8 cellular contexts compared by ENCODE assay signal in the genomic region with DNA sequence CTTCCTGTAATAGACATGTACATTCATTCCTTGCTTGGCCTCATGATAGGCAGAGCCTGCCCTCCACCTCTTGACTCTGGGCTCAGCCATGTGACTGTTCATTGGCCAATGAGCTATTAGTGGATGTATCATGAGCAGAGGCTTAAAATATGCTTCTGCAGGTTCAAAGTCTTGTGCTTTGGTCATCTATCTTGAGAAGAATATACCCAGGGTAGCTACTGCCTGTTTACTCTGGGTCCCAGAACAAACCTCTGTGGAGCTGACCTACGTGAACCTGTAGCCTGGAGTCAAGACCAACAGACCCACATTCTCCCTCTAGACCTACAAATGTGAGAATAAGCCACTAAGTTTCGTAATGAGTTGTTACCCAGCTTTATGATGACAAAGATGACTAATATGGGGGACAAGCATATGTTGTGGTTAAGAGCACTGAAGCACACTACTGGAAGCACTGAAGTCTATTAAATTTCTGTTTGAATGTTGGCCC.
A peak's percentile ranks its signal among the peaks of the same experiment; 100 is the strongest.
DNase-seq lines count a peak whose midpoint lies in the region; ATAC-seq and TF ChIP-seq lines count a peak whose summit lies in the region.

No MANE protein-coding gene starts in this region.

- H3K27me3 Mint-ChIP-seq in activated T-cell treated with anti-CD3 and anti-CD28 coated beads, Interleukin-2, amount 50 U/mL, for 4 hours (ENCODE audit: low read depth), result peaks cover 10% of the 10 kb centered on the region

- POLR2A ChIA-PET in GM10248 (lab: Yijun Ruan, JAX), result no interaction called here

- no peaks in the 10 kb centered on the region for H3K27me3 ChIP-seq in left ventricle myocardium inferior (ENCODE audit: low read depth)

- H3K36me3 Mint-ChIP-seq in activated T-cell treated with anti-CD3 and anti-CD28 coated beads, Interleukin-2, amount 50 U/mL, for 4 hours (ENCODE audit: insufficient read depth), result no peaks in the 10 kb centered on the region

- peak; percentile 56 for DNase-seq in GM10248 (ENCODE audit: extremely low spot score)
- DNase-seq in activated T-cell treated with anti-CD3 and anti-CD28 coated beads, Interleukin-2, amount 50 U/mL, for 4 hours, result no peak
- DNase-seq in NCI-H187 (lab: John Stamatoyannopoulos, UW), result no peak
- DNase-seq in occipital lobe (lab: John Stamatoyannopoulos, UW), result no peak
- no peak for DNase-seq in NCI-H524 treated with DMSO at 0.1 percent for 48 hours (lab: John Stamatoyannopoulos, UW)
- no peak for DNase-seq in left ventricle myocardium inferior

- ATAC-seq in GM19455 (IDR thresholded peaks at IDR 0.05; ENCODE audit: unreplicated experiment) (peak; percentile 100), HG03342 (IDR thresholded peaks at IDR 0.05; ENCODE audit: unreplicated experiment) (peak; percentile 98)
- ATAC-seq in activated T-cell treated with anti-CD3 and anti-CD28 coated beads, Interleukin-2, amount 50 U/mL, for 4 hours, result peak; percentile 88 to 89

- H3K4me1 ChIP-seq in left ventricle myocardium inferior, result peaks cover 50% of the 10 kb centered on the region

- H3K9me3 ChIP-seq in left ventricle myocardium inferior (replicated peaks), result no peaks in the 10 kb centered on the region

- no peak overlapping the region for H3K27ac ChIP-seq in left ventricle myocardium inferior (replicated peaks)

- no peak overlapping the region for H3K4me3 Mint-ChIP-seq in activated T-cell treated with anti-CD3 and anti-CD28 coated beads, Interleukin-2, amount 50 U/mL, for 4 hours

- H3K4me1 Mint-ChIP-seq in activated T-cell treated with anti-CD3 and anti-CD28 coated beads, Interleukin-2, amount 50 U/mL, for 4 hours (ENCODE audit: low read depth), result peaks cover 13% of the 10 kb centered on the region

- CTCF ChIA-PET in GM10248 (lab: Yijun Ruan, JAX), result interaction anchor here (1.5 to 1.9 kb wide), 4 partner anchors 10 to 52 kb away, joined by 3 to 9 read pairs (median 6); no protein-coding TSS in a partner anchor

- no peaks in the 10 kb centered on the region for H3K9me3 Mint-ChIP-seq in activated T-cell treated with anti-CD3 and anti-CD28 coated beads, Interleukin-2, amount 50 U/mL, for 4 hours

- TF ChIP-seq CTCF in GM10248 (IDR thresholded peaks at IDR 0.05; ENCODE audit: control extremely low read depth, extremely low read depth, low read depth, missing control alignments) (no peak), left ventricle myocardium inferior (IDR thresholded peaks at IDR 0.05; ENCODE audit: borderline replicate concordance) (no peak)

- intact Hi-C loops in left ventricle myocardium inferior (cut with micrococcal nuclease), result no loop called here

- H3K4me3 ChIP-seq in left ventricle myocardium inferior, result no peak overlapping the region

- no peaks in the 10 kb centered on the region for H3K36me3 ChIP-seq in left ventricle myocardium inferior
